Comparison of ENCODE assay signal across 8 cellular contexts in the genomic region with DNA sequence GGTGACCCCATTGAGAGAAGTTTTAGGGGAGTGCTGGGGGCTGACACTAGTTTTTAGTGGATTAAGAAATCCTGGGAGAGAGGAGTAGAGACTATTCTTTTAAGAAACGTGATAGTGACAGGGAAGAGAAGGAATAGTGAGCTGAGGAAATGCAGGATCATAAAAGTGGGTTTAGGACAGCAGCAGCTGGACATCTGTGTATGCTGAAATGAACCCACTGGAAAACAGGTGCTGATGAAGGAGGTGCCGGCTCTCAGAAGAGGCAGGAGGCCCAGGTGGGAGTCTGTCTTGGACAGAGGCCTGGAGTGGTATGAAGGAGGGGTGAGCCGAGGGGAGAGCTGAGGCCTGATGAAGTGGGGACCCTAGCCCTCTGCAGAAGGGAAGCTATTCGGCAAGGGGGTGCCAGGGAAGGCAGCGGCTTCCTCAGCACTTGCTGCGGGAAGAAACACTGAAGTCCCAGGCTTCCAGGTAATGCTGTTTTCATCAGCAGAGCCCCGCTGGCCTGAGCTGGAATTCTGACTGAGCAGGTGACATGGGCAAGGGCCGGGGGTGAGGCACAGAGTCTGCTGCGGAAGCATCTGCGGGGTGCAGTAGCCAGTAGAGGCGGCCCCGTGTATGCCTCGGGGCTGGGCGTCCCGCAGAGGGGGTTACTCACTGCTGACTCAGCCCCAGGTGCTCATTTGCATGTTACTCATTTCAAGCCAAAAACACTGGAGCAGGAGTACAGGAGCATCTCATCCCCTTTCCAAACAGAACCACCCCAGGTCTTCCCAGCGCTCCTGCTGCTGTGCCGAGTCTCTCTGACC.
DNase-seq lines count a peak whose midpoint lies in the region; ATAC-seq and TF ChIP-seq lines count a peak whose summit lies in the region.

No MANE protein-coding gene starts in this region.

- ATAC-seq in GM19452 (IDR thresholded peaks at IDR 0.05; ENCODE audit: unreplicated experiment) (peak; percentile 49), HG03354 (IDR thresholded peaks at IDR 0.05; ENCODE audit: poor library complexity, severe bottlenecking, unreplicated experiment) (peak; percentile 77)
- peak; percentile 72 to 82 for ATAC-seq in activated T-cell treated with anti-CD3 and anti-CD28 coated beads, Interleukin-2, amount 50 U/mL, for 72 hours (replicated peaks in 1 of 2)

- H3K27me3 ChIP-seq in sigmoid colon = no peaks in the 10 kb centered on the region

- TF ChIP-seq CTCF in sigmoid colon (IDR thresholded peaks at IDR 0.05) = no peak

- H3K36me3 Mint-ChIP-seq in activated T-cell treated with anti-CD3 and anti-CD28 coated beads, Interleukin-2, amount 50 U/mL, for 72 hours (ENCODE audit: insufficient read depth in 2 of 2) = no peaks in the 10 kb centered on the region

- intact Hi-C loops in cardiac septum (cut with DNase I) (no loop called here), sigmoid colon (cut with DNase I) (no loop called here)

- H3K4me1 ChIP-seq in sigmoid colon = no peaks in the 10 kb centered on the region

- H3K4me3 ChIP-seq in sigmoid colon = no peak overlapping the region

- H3K9me3 ChIP-seq in sigmoid colon = peaks cover 0 to 3% (median 0%) of the 10 kb centered on the region in 4 donors

- H3K27me3 Mint-ChIP-seq in activated T-cell treated with anti-CD3 and anti-CD28 coated beads, Interleukin-2, amount 50 U/mL, for 72 hours (ENCODE audit: low read depth) = peaks cover 35% of the 10 kb centered on the region

- no peak overlapping the region for H3K27ac Mint-ChIP-seq in activated T-cell treated with anti-CD3 and anti-CD28 coated beads, Interleukin-2, amount 50 U/mL, for 72 hours

- peaks cover 18% of the 10 kb centered on the region for H3K4me1 Mint-ChIP-seq in activated T-cell treated with anti-CD3 and anti-CD28 coated beads, Interleukin-2, amount 50 U/mL, for 72 hours (ENCODE audit: low read depth)

- H3K36me3 ChIP-seq in sigmoid colon = no peaks in the 10 kb centered on the region

- H3K27ac ChIP-seq in sigmoid colon = no peak overlapping the region

- no peak for TF ChIP-seq POLR2A in sigmoid colon (IDR thresholded peaks at IDR 0.05)

- H3K4me3 Mint-ChIP-seq in activated T-cell treated with anti-CD3 and anti-CD28 coated beads, Interleukin-2, amount 50 U/mL, for 72 hours = no peak overlapping the region

- WGBS in sigmoid colon, 2 donors = 22 to 56% methylated on average over 17 of the region's 17 CpGs

- no peaks in the 10 kb centered on the region for H3K9me3 Mint-ChIP-seq in activated T-cell treated with anti-CD3 and anti-CD28 coated beads, Interleukin-2, amount 50 U/mL, for 72 hours

- peak; percentile 56 for DNase-seq in EL
- peak; percentile 15 to 37 for DNase-seq in activated T-cell treated with anti-CD3 and anti-CD28 coated beads, Interleukin-2, amount 50 U/mL, for 72 hours
- peak; percentile 26 for DNase-seq in left kidney (ENCODE audit: low read depth, low spot score)
- DNase-seq in cardiac septum (ENCODE audit: low spot score) = no peak
- no peak for DNase-seq in sigmoid colon
- no peak for DNase-seq in DMS114 treated with DMSO at 0.1 percent for 48 hours (lab: John Stamatoyannopoulos, UW; ENCODE audit: unreplicated experiment)

- no peak for TF ChIP-seq EP300 in sigmoid colon (IDR thresholded peaks at IDR 0.05)

Comparison
In these comparisons a context has a peak if more than half of its experiments do, and no peak if none do; other contexts are left out.
1. DNase-seq: peak in EL (single experiment), activated T-cell treated with anti-CD3 and anti-CD28 coated beads, Interleukin-2, amount 50 U/mL, for 72 hours (2 of 2) and left kidney (single experiment); none in cardiac septum (single experiment), sigmoid colon (single experiment) and DMS114 treated with DMSO at 0.1 percent for 48 hours (single experiment).
2. Peak in every context shown above with its lines, with median percentiles within 50 percentile points of each other: ATAC-seq.